Comparison of ENCODE assay signal across 8 cellular contexts in the genomic region with DNA sequence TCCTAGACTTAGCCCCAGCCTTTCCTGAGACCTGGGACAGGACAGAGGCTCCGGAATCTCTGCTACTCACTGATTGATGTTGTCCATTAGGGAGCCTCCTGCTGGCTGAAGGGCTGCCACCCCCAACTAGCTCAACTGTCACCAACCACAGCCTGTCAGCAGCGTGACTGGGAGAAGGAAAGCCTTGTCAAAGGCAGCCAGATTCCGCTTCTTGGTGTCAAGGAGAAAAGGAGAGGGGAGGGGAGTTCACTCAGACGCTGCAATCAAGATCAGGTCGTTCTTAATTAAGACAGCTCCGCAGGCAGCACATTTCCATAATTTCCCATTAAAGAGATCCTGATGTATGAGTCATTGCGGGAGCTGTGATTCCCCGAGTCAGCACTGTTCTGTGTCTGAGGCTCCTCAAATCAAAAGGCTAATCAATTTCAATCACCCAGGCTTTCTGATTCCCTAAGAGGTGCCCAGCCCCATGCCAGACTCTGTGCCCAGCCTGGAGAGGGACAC.
DNase-seq lines count a peak whose midpoint lies in the region; ATAC-seq, FAIRE-seq and TF ChIP-seq lines count a peak whose summit lies in the region.

No MANE protein-coding gene starts in this region.

- peaks cover 36 to 44% of the 10 kb centered on the region in 2 donors for H3K27me3 Mint-ChIP-seq in effector memory CD8-positive, alpha-beta T cell
- peaks cover 30% of the 10 kb centered on the region for H3K27me3 Mint-ChIP-seq in progenitor cell of endocrine pancreas

- POLR2A ChIA-PET in PC-3 (lab: Charles Lee; ENCODE audit: unreplicated experiment) = interaction anchor here (0.6 to 1.0 kb wide), 3 partner anchors 110 to 1153 kb away, joined by 3 read pairs; no protein-coding TSS in a partner anchor

- H3K4me1 Mint-ChIP-seq in effector memory CD8-positive, alpha-beta T cell (ENCODE audit: low read depth in 2 of 2) = no peaks in the 10 kb centered on the region
- peaks cover 4% of the 10 kb centered on the region for H3K4me1 Mint-ChIP-seq in progenitor cell of endocrine pancreas (ENCODE audit: low read depth)

- no peak overlapping the region for H3K4me3 ChIP-seq in PC-3 (ENCODE audit: low read length)
- H3K4me3 ChIP-seq in pancreas = no peak overlapping the region

- H3K27me3 ChIP-seq in PC-3 (ENCODE audit: low read length) = no peaks in the 10 kb centered on the region
- H3K27me3 ChIP-seq in pancreas = peaks cover 0 to 3% (median 0%) of the 10 kb centered on the region in 4 donors

- no peak for FAIRE-seq in pancreas (lab: Jason Lieb, UNC)

- ATAC-seq in PC-3 (peak; percentile 76), pancreas (peak in 3 of 4 donors; percentile 46 to 69 (median 67))
- ATAC-seq in effector memory CD8-positive, alpha-beta T cell (replicated peaks) = no peak

- H4K20me1 ChIP-seq in PC-3 (ENCODE audit: low read length) = no peaks in the 10 kb centered on the region

- H3F3A ChIP-seq in PC-3 (ENCODE audit: low read length, unreplicated experiment) = no peaks in the 10 kb centered on the region

- H3K9ac ChIP-seq in PC-3 (ENCODE audit: low read length) = no peak overlapping the region

- no peaks in the 10 kb centered on the region for H3K36me3 Mint-ChIP-seq in effector memory CD8-positive, alpha-beta T cell (ENCODE audit: insufficient read depth)
- H3K36me3 Mint-ChIP-seq in progenitor cell of endocrine pancreas (ENCODE audit: insufficient read depth) = no peaks in the 10 kb centered on the region

- DNase-seq in ELR (ENCODE audit: low read depth) = peak; percentile 15
- peak; percentile 35 for DNase-seq in PC-3
- peak; percentile 27 for DNase-seq in foreskin melanocyte
- DNase-seq in pancreas = no peak
- DNase-seq in effector memory CD8-positive, alpha-beta T cell = no peak
- no peak for DNase-seq in NCI-H1930 (lab: John Stamatoyannopoulos, UW)
- DNase-seq in progenitor cell of endocrine pancreas (ENCODE audit: low spot score, unreplicated experiment) = no peak
- no peak for DNase-seq in HPDE6-E6E7 (ENCODE audit: extremely low spot score)

- no peaks in the 10 kb centered on the region for H3K79me2 ChIP-seq in PC-3 (ENCODE audit: low read length)

- WGBS in pancreas, 2 donors = 16 to 17% methylated on average over 7 of the region's 8 CpGs

- CTCF ChIA-PET in PC-3 (lab: Charles Lee) = interaction anchor here (0.6 to 1.7 kb wide), 4 partner anchors 10 to 218 kb away, joined by 4 to 7 read pairs (median 4); no protein-coding TSS in a partner anchor

- H3K9me3 ChIP-seq in PC-3 (ENCODE audit: low read length) (no peaks in the 10 kb centered on the region), pancreas (no peaks in the 10 kb centered on the region)

- H3K4me1 ChIP-seq in PC-3 (ENCODE audit: insufficient read depth, low read length) (no peaks in the 10 kb centered on the region), pancreas (no peaks in the 10 kb centered on the region)

- no peak overlapping the region for H3K27ac Mint-ChIP-seq in effector memory CD8-positive, alpha-beta T cell
- no peak overlapping the region for H3K27ac Mint-ChIP-seq in progenitor cell of endocrine pancreas

- intact Hi-C loops in PC-3 (cut with micrococcal nuclease) (no loop called here), pancreas (cut with DNase I) (loop anchor here in 1 of 3 donors (10.0 kb wide), 1 partner anchor 216 kb away; no protein-coding TSS in a partner anchor)

- BruUV-seq in PC-3 (replicated peaks; lab: Mats Ljungman, UMichigan) = no TSS peak

- peak overlapping the region; percentile 39; the same call in 1 of the 2 replicates for H3K4me2 ChIP-seq in PC-3 (ENCODE audit: low read length)

- no peaks in the 10 kb centered on the region for H3K36me3 ChIP-seq in PC-3 (ENCODE audit: low read depth, low read length)
- no peaks in the 10 kb centered on the region for H3K36me3 ChIP-seq in pancreas

- TF ChIP-seq CTCF in PC-3 (conservative IDR thresholded peaks at IDR 0.05; ENCODE audit: low read depth, low read length) = peak; percentile 51
- no peak for TF ChIP-seq CTCF in pancreas (IDR thresholded peaks at IDR 0.05)
- TF ChIP-seq CTCF in progenitor cell of endocrine pancreas (IDR thresholded peaks at IDR 0.05; ENCODE audit: unreplicated experiment) = no peak

- H2AFZ ChIP-seq in PC-3 (ENCODE audit: low read length) = peak overlapping the region; percentile 18; the same call in 1 of the 2 replicates

- no peaks in the 10 kb centered on the region for H3K9me2 ChIP-seq in PC-3 (replicated peaks; ENCODE audit: low read length)

- H3K27ac ChIP-seq in PC-3 (ENCODE audit: low read length) (no peak overlapping the region), pancreas (no peak overlapping the region)

- H3K4me3 Mint-ChIP-seq in effector memory CD8-positive, alpha-beta T cell = no peak overlapping the region
- H3K4me3 Mint-ChIP-seq in progenitor cell of endocrine pancreas (ENCODE audit: low read depth) = no peak overlapping the region

- H3K9me3 Mint-ChIP-seq in effector memory CD8-positive, alpha-beta T cell = no peaks in the 10 kb centered on the region
- H3K9me3 Mint-ChIP-seq in progenitor cell of endocrine pancreas (ENCODE audit: low read depth) = peaks cover 5% of the 10 kb centered on the region

Comparison
In these comparisons a context has a peak if more than half of its experiments do, and no peak if none do; other contexts are left out.
1. DNase-seq: peak in ELR (single experiment), PC-3 (single experiment) and foreskin melanocyte (single experiment); none in pancreas (0 of 6), effector memory CD8-positive, alpha-beta T cell (0 of 3), NCI-H1930 (0 of 2), progenitor cell of endocrine pancreas (single experiment) and HPDE6-E6E7 (single experiment).